ENCODE assay signal across 8 cellular contexts in genomic region chr9:26746357-26747072, GRCh38.
DNase-seq lines count a peak whose midpoint lies in the region; ATAC-seq lines count a peak whose summit lies in the region.

No MANE protein-coding gene starts in this region.

- peak; percentile 82 for ATAC-seq in GM18519 (IDR thresholded peaks at IDR 0.05; ENCODE audit: low FRiP score, unreplicated experiment)
- ATAC-seq in HG02610 (IDR thresholded peaks at IDR 0.05; ENCODE audit: unreplicated experiment) = peak; percentile 95
- no peak for ATAC-seq in activated T-cell treated with anti-CD3 and anti-CD28 coated beads, Interleukin-2, amount 50 U/mL, for 4 hours

- H3K9me3 Mint-ChIP-seq in activated T-cell treated with anti-CD3 and anti-CD28 coated beads, Interleukin-2, amount 50 U/mL, for 4 hours = no peaks in the 10 kb centered on the region

- no peak overlapping the region for H3K4me3 Mint-ChIP-seq in activated T-cell treated with anti-CD3 and anti-CD28 coated beads, Interleukin-2, amount 50 U/mL, for 4 hours

- DNase-seq in LHCN-M2 (ENCODE audit: low read depth) (peak; percentile 49), islet precursor cell (peak; percentile 63), GDM1 (lab: John Stamatoyannopoulos, UW) (no peak), OCI-M1 (lab: John Stamatoyannopoulos, UW) (no peak)
- no peak for DNase-seq in stimulated activated CD4-positive, alpha-beta T cell treated with anti-CD3 and anti-CD28 coated beads, Interleukin-2, amount 100 ng/mL, for 24 hours
- no peak for DNase-seq in activated T-cell treated with anti-CD3 and anti-CD28 coated beads, Interleukin-2, amount 50 U/mL, for 4 hours

- peaks cover 7% of the 10 kb centered on the region for H3K27me3 Mint-ChIP-seq in activated T-cell treated with anti-CD3 and anti-CD28 coated beads, Interleukin-2, amount 50 U/mL, for 4 hours (ENCODE audit: low read depth)

- no peaks in the 10 kb centered on the region for H3K36me3 Mint-ChIP-seq in activated T-cell treated with anti-CD3 and anti-CD28 coated beads, Interleukin-2, amount 50 U/mL, for 4 hours (ENCODE audit: insufficient read depth)

- H3K4me1 Mint-ChIP-seq in activated T-cell treated with anti-CD3 and anti-CD28 coated beads, Interleukin-2, amount 50 U/mL, for 4 hours (ENCODE audit: low read depth) = no peaks in the 10 kb centered on the region

Comparison
In these comparisons a context has a peak if more than half of its experiments do, and no peak if none do; other contexts are left out.
1. ATAC-seq: peak in GM18519 (single experiment) and HG02610 (single experiment); none in activated T-cell treated with anti-CD3 and anti-CD28 coated beads, Interleukin-2, amount 50 U/mL, for 4 hours (0 of 2).
2. DNase-seq: peak in LHCN-M2 (single experiment) and islet precursor cell (single experiment); none in stimulated activated CD4-positive, alpha-beta T cell treated with anti-CD3 and anti-CD28 coated beads, Interleukin-2, amount 100 ng/mL, for 24 hours (0 of 2), GDM1 (single experiment), OCI-M1 (single experiment) and activated T-cell treated with anti-CD3 and anti-CD28 coated beads, Interleukin-2, amount 50 U/mL, for 4 hours (single experiment).